In genomic region chr15:98160236-98160635, GRCh38 we compare ENCODE assay signal across 8 cellular contexts.
DNase-seq lines count a peak whose midpoint lies in the region; ATAC-seq lines count a peak whose summit lies in the region.

No MANE protein-coding gene starts in this region.

- ATAC-seq in GM18870 (IDR thresholded peaks at IDR 0.05; ENCODE audit: unreplicated experiment), result peak; percentile 93
- ATAC-seq in HG02759 (IDR thresholded peaks at IDR 0.05; ENCODE audit: unreplicated experiment), result peak; percentile 96
- peak; percentile 15 for ATAC-seq in memory B cell (ENCODE audit: low read depth)

- DNase-seq in NCI-H2081 (lab: John Stamatoyannopoulos, UW) (peak; percentile 26 to 76), memory B cell (ENCODE audit: low spot score in 2 of 2) (no peak), T1000 (lab: John Stamatoyannopoulos, UW) (no peak), ACHN (no peak), DMS114 treated with DMSO at 0.1 percent for 48 hours (lab: John Stamatoyannopoulos, UW; ENCODE audit: unreplicated experiment) (no peak), AG20443 (ENCODE audit: low spot score) (no peak)

- peaks cover 2% of the 10 kb centered on the region for H3K27me3 Mint-ChIP-seq in memory B cell

- H3K4me1 Mint-ChIP-seq in memory B cell, result peaks cover 5% of the 10 kb centered on the region

- no peak overlapping the region for H3K27ac Mint-ChIP-seq in memory B cell

- H3K36me3 Mint-ChIP-seq in memory B cell, result no peaks in the 10 kb centered on the region

- H3K4me3 Mint-ChIP-seq in memory B cell, result no peak overlapping the region

- H3K9me3 Mint-ChIP-seq in memory B cell, result no peaks in the 10 kb centered on the region

- in situ Hi-C loops in ACHN (cut with HindIII; ENCODE audit: low pct_ligation_motif_present, low pct_unique_long_range_greater_than_20kb, low sequenced_read_pairs), result no loop called here

Comparison
In these comparisons a context has a peak if more than half of its experiments do, and no peak if none do; other contexts are left out.
1. ATAC-seq: peak in every context shown above with its lines; median percentile 96 in HG02759; 93 in GM18870; 15 in memory B cell.
2. DNase-seq: peak in NCI-H2081 (2 of 2); none in memory B cell (0 of 2), T1000 (single experiment), ACHN (single experiment), DMS114 treated with DMSO at 0.1 percent for 48 hours (single experiment) and AG20443 (single experiment).